ENCODE assay signal across 19 cellular contexts in the genomic region with DNA sequence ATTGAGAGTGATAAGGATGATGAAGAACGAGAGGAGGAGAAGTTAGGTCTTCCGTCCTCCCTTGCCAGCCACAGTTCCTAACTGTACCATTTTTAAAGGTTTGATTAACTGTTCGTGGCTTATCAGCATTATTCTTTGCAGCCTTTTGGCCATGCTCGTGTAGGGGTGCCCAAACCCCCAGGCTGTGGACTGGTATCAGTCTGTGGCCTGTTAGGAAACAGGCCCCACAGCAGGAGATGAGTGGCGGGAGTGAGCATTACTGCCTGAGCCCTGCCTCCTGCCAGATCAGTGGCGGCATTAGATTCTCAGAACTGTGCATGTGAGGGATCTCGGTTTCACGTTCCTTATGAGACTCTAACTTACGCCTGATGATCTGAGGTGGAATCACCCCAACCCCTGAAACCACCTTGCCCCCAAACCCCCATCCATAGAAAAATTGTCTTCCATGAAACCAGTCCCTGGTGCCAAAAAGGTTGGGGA.
A peak's percentile ranks its signal among the peaks of the same experiment; 100 is the strongest.
DNase-seq lines count a peak whose midpoint lies in the region; ATAC-seq, FAIRE-seq and TF ChIP-seq lines count a peak whose summit lies in the region.
"Had no signal": no experiment of that assay in that cellular context is flagged by ENCODE, and none has a peak within 500 bp of the region (broad histone marks: within the 10 kb centered on the region; RNA-seq: fewer than 3 reads in every experiment).

No MANE protein-coding gene starts in this region.

- intact Hi-C loops in K562 (cut with micrococcal nuclease), result no loop called here

- no peak overlapping the region for H3K4me3 Mint-ChIP-seq in nephron progenitor cell
- H3K4me3 Mint-ChIP-seq in stimulated activated naive B cell treated with anti-CD40 and anti-IgM and Interleukin-4, amounts not matched to agents 10 μg/mL and 1 μg/mL and 100 μg/mL, for 72 hours, result no peak overlapping the region
- H3K4me3 Mint-ChIP-seq: B cell; CD4-positive, CD25-positive, alpha-beta regulatory T cell had no signal

- no peak for TF ChIP-seq EP300 in K562 (IDR thresholded peaks at IDR 0.05; ENCODE audit: low read length)

- H3K27me3 ChIP-seq in NT2/D1 (ENCODE audit: insufficient read depth, insufficient read length) (no peaks in the 10 kb centered on the region), K562 (ENCODE audit: control insufficient read depth in 2 of 2, insufficient read depth in 2 of 2, low read length in 2 of 2) (no peaks in the 10 kb centered on the region; a peak in 1 of 5 replicates)

- WGBS in K562 (ENCODE audit: insufficient coverage, low coverage, missing lambda C conversion rate), result 35% methylated on average over 9 of the region's 9 CpGs

- H3K27ac Mint-ChIP-seq in nephron progenitor cell, result peak overlapping the region; percentile 73
- no peak overlapping the region for H3K27ac Mint-ChIP-seq in stimulated activated naive B cell treated with anti-CD40 and anti-IgM and Interleukin-4, amounts not matched to agents 10 μg/mL and 1 μg/mL and 100 μg/mL, for 72 hours
- H3K27ac Mint-ChIP-seq: B cell; CD4-positive, CD25-positive, alpha-beta regulatory T cell had no signal

- BruUV-seq in K562 (replicated peaks; lab: Mats Ljungman, UMichigan), result no TSS peak

- H4K20me1 ChIP-seq in K562 (replicated peaks; ENCODE audit: control insufficient read depth, insufficient read depth, low read length), result no peaks in the 10 kb centered on the region

- peaks cover 2% of the 10 kb centered on the region for H3K9me3 Mint-ChIP-seq in nephron progenitor cell
- H3K9me3 Mint-ChIP-seq in stimulated activated naive B cell treated with anti-CD40 and anti-IgM and Interleukin-4, amounts not matched to agents 10 μg/mL and 1 μg/mL and 100 μg/mL, for 72 hours, result peaks cover 3 to 5% of the 10 kb centered on the region in 2 donors

- H3K4me3 ChIP-seq in NT2/D1 (ENCODE audit: insufficient read length, low read depth), result no peak overlapping the region
- no peak overlapping the region for H3K4me3 ChIP-seq in K562

- POLR2A ChIA-PET in K562 (lab: Yijun Ruan, JAX), result interaction anchor here (0.6 to 1.2 kb wide), 2 partner anchors 24 to 78 kb away, joined by 3 to 4 read pairs; no protein-coding TSS in a partner anchor

- no peak overlapping the region for H3K27ac ChIP-seq in K562 (ENCODE audit: extremely low read depth, low read depth, low read length)
- H3K27ac ChIP-seq: 22Rv1, KMS-11 had no signal

- no peak for FAIRE-seq in K562 (lab: Jason Lieb, UNC)

- TF ChIP-seq CTCF in K562 (IDR thresholded peaks at IDR 0.05 in 2 of 3, conservative IDR thresholded peaks at IDR 0.05 in 1 of 3; ENCODE audit: insufficient read depth in 2 of 3, low read depth in 1 of 3, low read length in 3 of 3) (no peak), nephron progenitor cell (IDR thresholded peaks at IDR 0.05) (no peak)

- no peak overlapping the region for H3K4me2 ChIP-seq in K562 (ENCODE audit: insufficient read depth, low read length)
- H3K4me2 ChIP-seq: KMS-11 had no signal

- peak; percentile 16; the same call in 2 of the 3 replicates for ATAC-seq in K562
- ATAC-seq in stimulated activated naive B cell treated with anti-CD40 and anti-IgM and Interleukin-4, amounts not matched to agents 10 μg/mL and 1 μg/mL and 100 μg/mL, for 72 hours (replicated peaks), result no peak
- ATAC-seq: PC-3 had no signal

- DNase-seq in DMS 273 (lab: John Stamatoyannopoulos, UW; ENCODE audit: unreplicated experiment) (peak; percentile 27), DMS 273 treated with DMSO at 0.1 percent for 48 hours (lab: John Stamatoyannopoulos, UW) (no peak), NT2/D1 (ENCODE audit: low read depth, low spot score) (no peak), K562 (ENCODE audit: extremely low read depth in 1 of 4, low spot score in 3 of 4) (no peak), nephron progenitor cell (no peak), inferior parietal cortex (ENCODE audit: extremely low spot score) (no peak)
- DNase-seq in stimulated activated naive B cell treated with anti-CD40 and anti-IgM and Interleukin-4, amounts not matched to agents 10 μg/mL and 1 μg/mL and 100 μg/mL, for 72 hours, result no peak
- DNase-seq in activated effector memory CD4-positive, alpha-beta T cell treated with anti-CD3 and anti-CD28 coated beads, Interleukin-2, amount 50 U/mL, for 16 hours, result no peak
- DNase-seq: Caco-2; CD4-positive, CD25-positive, alpha-beta regulatory T cell; NCI-H1048; NCI-H1436 treated with DMSO at 0.1 percent for 48 hours; NCI-H2029 treated with DMSO at 0.1 percent for 48 hours; NCI-H345; NCI-H526 treated with DMSO at 0.1 percent for 48 hours; PC-3 had no signal

- no peaks in the 10 kb centered on the region for H3K36me3 Mint-ChIP-seq in nephron progenitor cell (ENCODE audit: low read depth)
- peaks cover 11 to 31% of the 10 kb centered on the region in 2 donors for H3K36me3 Mint-ChIP-seq in stimulated activated naive B cell treated with anti-CD40 and anti-IgM and Interleukin-4, amounts not matched to agents 10 μg/mL and 1 μg/mL and 100 μg/mL, for 72 hours
- H3K36me3 Mint-ChIP-seq: CD4-positive, CD25-positive, alpha-beta regulatory T cell had no signal

- CTCF ChIA-PET in K562 (lab: Yijun Ruan, JAX; ENCODE audit: low intra/inter-chr PET ratio), result no interaction called here

- H3K79me2 ChIP-seq in K562 (ENCODE audit: control insufficient read depth, insufficient read depth, low read length), result no peaks in the 10 kb centered on the region

- H3K9ac ChIP-seq in NT2/D1 (ENCODE audit: insufficient read length, low read depth) (peak overlapping the region; percentile 6), K562 (ENCODE audit: insufficient read depth in 1 of 2, low read depth in 2 of 2, low read length in 2 of 2) (no peak overlapping the region)
- H3K9ac ChIP-seq: KMS-11 had no signal

- no peak for TF ChIP-seq POLR2A in K562 (conservative IDR thresholded peaks at IDR 0.05)

- H3K36me3 ChIP-seq in NT2/D1 (ENCODE audit: insufficient read depth, insufficient read length, low read length), result no peaks in the 10 kb centered on the region
- no peaks in the 10 kb centered on the region for H3K36me3 ChIP-seq in K562 (ENCODE audit: control insufficient read depth, insufficient read depth, low read length)

- no peaks in the 10 kb centered on the region for H3K27me3 Mint-ChIP-seq in nephron progenitor cell (ENCODE audit: low read depth, poor library complexity)
- H3K27me3 Mint-ChIP-seq in stimulated activated naive B cell treated with anti-CD40 and anti-IgM and Interleukin-4, amounts not matched to agents 10 μg/mL and 1 μg/mL and 100 μg/mL, for 72 hours, result no peaks in the 10 kb centered on the region

- no peak for TF ChIP-seq RAD21 in K562 (CRISPR knock-in tag; conservative IDR thresholded peaks at IDR 0.05 in 1 of 2, IDR thresholded peaks at IDR 0.05 in 1 of 2)

- H3K4me1 ChIP-seq in NT2/D1 (ENCODE audit: insufficient read depth, insufficient read length), result peaks cover 4% of the 10 kb centered on the region
- H3K4me1 ChIP-seq in K562 (replicated peaks in 1 of 2; ENCODE audit: control insufficient read depth in 2 of 2, insufficient read depth in 2 of 2, low read length in 2 of 2), result peaks cover 0 to 5% of the 10 kb centered on the region in 2 experiments; a peak in 2 of 5 replicates
- H3K4me1 ChIP-seq: Caco-2 had no signal

- in situ Hi-C loops in K562 (cut with MboI), result no loop called here

- no peak overlapping the region for H2AFZ ChIP-seq in K562 (ENCODE audit: low read depth, low read length)

- no peaks in the 10 kb centered on the region for H3K9me1 ChIP-seq in K562 (ENCODE audit: control insufficient read depth, insufficient read depth, low read length)

- H3K9me3 ChIP-seq in NT2/D1 (ENCODE audit: insufficient read depth, low read length) (no peaks in the 10 kb centered on the region; the same call in 1 of the 2 replicates), K562 (replicated peaks; ENCODE audit: control insufficient read depth, insufficient read depth, low read depth, low read length) (no peaks in the 10 kb centered on the region)
- H3K9me3 ChIP-seq: Caco-2 had no signal

- H3K4me1 Mint-ChIP-seq in nephron progenitor cell, result peaks cover 41% of the 10 kb centered on the region
- H3K4me1 Mint-ChIP-seq in stimulated activated naive B cell treated with anti-CD40 and anti-IgM and Interleukin-4, amounts not matched to agents 10 μg/mL and 1 μg/mL and 100 μg/mL, for 72 hours, result peaks cover 42 to 58% of the 10 kb centered on the region in 2 donors
- H3K4me1 Mint-ChIP-seq: CD4-positive, CD25-positive, alpha-beta regulatory T cell had no signal

TF ChIP-seq in K562, 482 proteins besides CTCF, POLR2A, EP300 and RAD21:
- TF ChIP-seq, protein P1, sequence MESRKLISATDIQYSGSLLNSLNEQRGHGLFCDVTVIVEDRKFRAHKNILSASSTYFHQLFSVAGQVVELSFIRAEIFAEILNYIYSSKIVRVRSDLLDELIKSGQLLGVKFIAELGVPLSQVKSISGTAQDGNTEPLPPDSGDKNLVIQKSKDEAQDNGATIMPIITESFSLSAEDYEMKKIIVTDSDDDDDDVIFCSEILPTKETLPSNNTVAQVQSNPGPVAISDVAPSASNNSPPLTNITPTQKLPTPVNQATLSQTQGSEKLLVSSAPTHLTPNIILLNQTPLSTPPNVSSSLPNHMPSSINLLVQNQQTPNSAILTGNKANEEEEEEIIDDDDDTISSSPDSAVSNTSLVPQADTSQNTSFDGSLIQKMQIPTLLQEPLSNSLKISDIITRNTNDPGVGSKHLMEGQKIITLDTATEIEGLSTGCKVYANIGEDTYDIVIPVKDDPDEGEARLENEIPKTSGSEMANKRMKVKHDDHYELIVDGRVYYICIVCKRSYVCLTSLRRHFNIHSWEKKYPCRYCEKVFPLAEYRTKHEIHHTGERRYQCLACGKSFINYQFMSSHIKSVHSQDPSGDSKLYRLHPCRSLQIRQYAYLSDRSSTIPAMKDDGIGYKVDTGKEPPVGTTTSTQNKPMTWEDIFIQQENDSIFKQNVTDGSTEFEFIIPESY (CRISPR knock-in tag; IDR thresholded peaks at IDR 0.05), result 0 out of 2 replicates have a peak, but pooled peaks have one; percentile 12
- TF ChIP-seq HDAC3 (IDR thresholded peaks at IDR 0.05; ENCODE audit: borderline replicate concordance, partially characterized antibody) (no peak), TAL1 (IDR thresholded peaks at IDR 0.05) (no peak)
